26 cellular contexts compared by ENCODE assay signal in the genomic region with DNA sequence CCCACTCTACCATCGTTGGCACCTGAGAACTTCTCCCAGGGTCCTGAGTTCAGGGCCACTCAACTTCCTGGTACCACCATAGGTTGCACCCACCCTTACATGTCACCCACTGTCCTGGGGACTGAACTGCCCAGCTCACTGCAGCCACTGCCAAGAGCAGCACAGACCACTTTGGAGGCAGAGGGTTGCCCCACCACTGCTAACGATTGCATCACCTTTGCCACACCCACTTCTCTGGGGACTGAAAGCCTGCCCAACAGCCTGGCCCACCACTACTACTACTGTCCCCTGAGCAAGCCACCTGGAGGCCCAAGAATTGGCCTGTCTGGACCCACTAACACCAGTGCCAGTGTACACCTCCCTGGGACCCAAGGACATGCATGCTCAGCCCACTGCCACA. TPM values are rescaled to one million over a fixed set of nuclear protein-coding genes. Genes with fewer than 3 reads are reported as not detected.
DNase-seq lines count a peak whose midpoint lies in the region; TF ChIP-seq lines count a peak whose summit lies in the region.
"Had no signal": no experiment of that assay in that cellular context is flagged by ENCODE, and none has a peak within 500 bp of the region (broad histone marks: within the 10 kb centered on the region; RNA-seq: fewer than 3 reads in every experiment).

No MANE protein-coding gene starts in this region.

- no peak overlapping the region for H3K9ac ChIP-seq in endodermal cell (ENCODE audit: extremely low read depth, low read length, poor library complexity, severe bottlenecking)

- TF ChIP-seq CTCF in AG04450 (IDR thresholded peaks at IDR 0.05; ENCODE audit: low read depth, low read length): no peak
- no peak for TF ChIP-seq CTCF in GM10248 (IDR thresholded peaks at IDR 0.05; ENCODE audit: control extremely low read depth, extremely low read depth, low read depth, missing control alignments)
- no peak for TF ChIP-seq CTCF in endodermal cell (conservative IDR thresholded peaks at IDR 0.05)
- no peak for TF ChIP-seq CTCF in OCI-LY7 (conservative IDR thresholded peaks at IDR 0.05; ENCODE audit: low read length)

- 92% methylated on average over 2 of the region's 2 CpGs; no CpG with 5 or more reads in 1 of the 2 experiments for WGBS in endodermal cell (ENCODE audit: insufficient coverage in 1 of 2, insufficient read length in 1 of 2), 2 experiments

- DNase-seq in AG04450 (ENCODE audit: low read depth, low spot score) (no peak), GM10248 (ENCODE audit: extremely low spot score) (peak; percentile 3), NOMO-1 (lab: John Stamatoyannopoulos, UW; ENCODE audit: unreplicated experiment in 2 of 2) (peak; percentile 21 to 27), erythroblast (lab: John Stamatoyannopoulos, UW) (peak; percentile 28 to 49), endodermal cell (no peak), OCI-LY7 (ENCODE audit: low spot score) (no peak)
- DNase-seq in stimulated activated naive CD4-positive, alpha-beta T cell treated with Interleukin-2 at 50 U/mL for 16 hours (lab: John Stamatoyannopoulos, UW): no peak
- DNase-seq: activated CD4-positive, alpha-beta T cell treated with anti-CD3 and anti-CD28 coated beads for 36 hours; activated naive CD4-positive, alpha-beta T cell treated with anti-CD3 and anti-CD28 coated beads for 36 hours; activated T-cell treated with anti-CD3 and anti-CD28 coated beads, Interleukin-2, amount 50 U/mL, for 48 hours; C1 segment of cervical spinal cord; DMS153; HCEC 1CT; hippocampal formation; left colon; mammary epithelial cell; NCI-H1105; NCI-H1930; NCI-H510A treated with DMSO at 0.1 percent for 48 hours; SHP77; substantia nigra; SW 1271 had no signal

- peaks cover 31% of the 10 kb centered on the region for H3K27me3 ChIP-seq in AG04450 (ENCODE audit: control insufficient read depth, insufficient read depth, low read length)
- H3K27me3 ChIP-seq in endodermal cell (ENCODE audit: control insufficient read depth, insufficient read depth, low read length, poor library complexity, severe bottlenecking): peaks cover 5% of the 10 kb centered on the region
- H3K27me3 ChIP-seq: upper lobe of left lung had no signal

- no peaks in the 10 kb centered on the region for H4K20me1 ChIP-seq in OCI-LY7 (ENCODE audit: insufficient read depth, low read length)

- no peaks in the 10 kb centered on the region for H3K79me2 ChIP-seq in OCI-LY7 (ENCODE audit: insufficient read depth, low read depth, low read length)

- H3K36me3 Mint-ChIP-seq in endodermal cell (ENCODE audit: low read depth): no peaks in the 10 kb centered on the region
- H3K36me3 Mint-ChIP-seq: stimulated activated effector memory CD8-positive, alpha-beta T cell treated with anti-CD3 and anti-CD28 coated beads, Interleukin-12 subunit alpha, Interleukin-12 subunit beta, amount 100 ng/mL, for 72 hours had no signal

- H3K27me3 Mint-ChIP-seq in endodermal cell (ENCODE audit: insufficient read depth): peaks cover 19% of the 10 kb centered on the region

- no peak overlapping the region for H3K4me2 ChIP-seq in OCI-LY7 (ENCODE audit: low read length)

- no peak overlapping the region for H3K27ac Mint-ChIP-seq in endodermal cell
- H3K27ac Mint-ChIP-seq: activated CD4-positive, alpha-beta T cell treated with anti-CD3 and anti-CD28 coated beads for 36 hours; activated naive CD4-positive, alpha-beta T cell treated with anti-CD3 and anti-CD28 coated beads for 36 hours; nephron; stimulated activated effector memory CD8-positive, alpha-beta T cell treated with anti-CD3 and anti-CD28 coated beads, Interleukin-12 subunit alpha, Interleukin-12 subunit beta, amount 100 ng/mL, for 72 hours had no signal

- intact Hi-C loops in OCI-LY7 (cut with micrococcal nuclease; ENCODE audit: unreplicated experiment): no loop called here

- H3K27ac ChIP-seq in AG04450 (ENCODE audit: low read depth, low read length) (peak overlapping the region; percentile 11), endodermal cell (ENCODE audit: low read depth, low read length) (no peak overlapping the region), OCI-LY7 (ENCODE audit: low read depth, low read length, poor library complexity, severe bottlenecking) (no peak overlapping the region)
- H3K27ac ChIP-seq: upper lobe of left lung had no signal

- BruUV-seq in OCI-LY7 (replicated peaks; lab: Mats Ljungman, UMichigan): no TSS peak

- no peak overlapping the region for H3K4me3 Mint-ChIP-seq in endodermal cell
- H3K4me3 Mint-ChIP-seq: activated CD4-positive, alpha-beta T cell treated with anti-CD3 and anti-CD28 coated beads for 36 hours; activated naive CD4-positive, alpha-beta T cell treated with anti-CD3 and anti-CD28 coated beads for 36 hours; nephron; stimulated activated effector memory CD8-positive, alpha-beta T cell treated with anti-CD3 and anti-CD28 coated beads, Interleukin-12 subunit alpha, Interleukin-12 subunit beta, amount 100 ng/mL, for 72 hours had no signal

- no peak for TF ChIP-seq POLR2A in erythroblast (IDR thresholded peaks at IDR 0.05; ENCODE audit: low read length)

- POLR2A ChIA-PET in AG04450 (lab: Yijun Ruan, JAX) (no interaction called here), GM10248 (lab: Yijun Ruan, JAX) (no interaction called here), OCI-LY7 (lab: Charles Lee) (interaction anchor here (0.6 kb wide), 1 partner anchor 10 kb away, joined by 3 read pairs; no protein-coding TSS in a partner anchor)

- no peak overlapping the region for H2AFZ ChIP-seq in OCI-LY7 (ENCODE audit: low read length)

- peaks cover 13% of the 10 kb centered on the region for H3K9me3 Mint-ChIP-seq in endodermal cell

- H3K9me3 ChIP-seq in AG04450 (ENCODE audit: control insufficient read depth, insufficient read depth, low read length) (peaks cover 6% of the 10 kb centered on the region; the same call in 1 of the 2 replicates), endodermal cell (ENCODE audit: control insufficient read depth, low read length) (peaks cover 6% of the 10 kb centered on the region), OCI-LY7 (ENCODE audit: low read length) (no peaks in the 10 kb centered on the region)

- no peaks in the 10 kb centered on the region for H3K9me2 ChIP-seq in OCI-LY7 (ENCODE audit: insufficient read depth, low read length)

- CTCF ChIA-PET in AG04450 (lab: Charles Lee) (no interaction called here), GM10248 (lab: Yijun Ruan, JAX) (no interaction called here), OCI-LY7 (lab: Charles Lee; ENCODE audit: unreplicated experiment) (no interaction called here)

- H3K4me1 Mint-ChIP-seq in endodermal cell: peaks cover 14% of the 10 kb centered on the region
- H3K4me1 Mint-ChIP-seq: activated CD4-positive, alpha-beta T cell treated with anti-CD3 and anti-CD28 coated beads for 36 hours; IgD-negative memory B cell; nephron; stimulated activated effector memory CD8-positive, alpha-beta T cell treated with anti-CD3 and anti-CD28 coated beads, Interleukin-12 subunit alpha, Interleukin-12 subunit beta, amount 100 ng/mL, for 72 hours had no signal

- H3K4me1 ChIP-seq in endodermal cell (ENCODE audit: control insufficient read depth, insufficient read depth, low read length) (no peaks in the 10 kb centered on the region), OCI-LY7 (ENCODE audit: insufficient read depth, low read length, poor library complexity, severe bottlenecking) (no peaks in the 10 kb centered on the region)
- H3K4me1 ChIP-seq: upper lobe of left lung had no signal

- H3K36me3 ChIP-seq in endodermal cell (ENCODE audit: control insufficient read depth, insufficient read depth, low read length) (no peaks in the 10 kb centered on the region), OCI-LY7 (ENCODE audit: insufficient read depth, low read length) (no peaks in the 10 kb centered on the region)
- H3K36me3 ChIP-seq: upper lobe of left lung had no signal

- no peak overlapping the region for H3K4me3 ChIP-seq in AG04450 (ENCODE audit: low read depth, low read length)
- H3K4me3 ChIP-seq in endodermal cell (ENCODE audit: low read length): no peak overlapping the region
- no peak overlapping the region for H3K4me3 ChIP-seq in OCI-LY7 (ENCODE audit: low read depth, low read length, poor library complexity, severe bottlenecking)
- H3K4me3 ChIP-seq: upper lobe of left lung had no signal

RNA-seq across cellular contexts. Expression of gene CACNA2D4, which starts 27.6 kb away (rescaled TPM):
- polyA plus RNA-seq in AG04450 (2011; rRNA removed): 0.22 and 0.36 TPM in 2 replicates
- polyA minus RNA-seq in AG04450 (2011; rRNA and poly(A)+ RNA removed): 0.30 and 0.92 TPM in 2 replicates
- total RNA-seq in endodermal cell: 1 to 10 TPM; 4.3 to 5.7 TPM
- polyA plus RNA-seq in endodermal cell (2013, experiment 1 of 2): 0.53 TPM
- 0.29 TPM for polyA plus RNA-seq in endodermal cell (2013, experiment 2 of 2)
- total RNA-seq in OCI-LY7 (2014; rRNA removed; shearing (Covaris generic)): 0.13 TPM in 1 of 2 replicates, not detected in the other
- 0.41 TPM in 1 of 2 replicates, not detected in the other for total RNA-seq in OCI-LY7 (2022)
- polyA plus RNA-seq: mammary epithelial cell had no signal

Comparison
In these comparisons a context has a peak if more than half of its experiments do, and no peak if none do; other contexts are left out.
1. DNase-seq: peak in GM10248 (single experiment), NOMO-1 (2 of 2) and erythroblast (2 of 2); none in AG04450 (single experiment), stimulated activated naive CD4-positive, alpha-beta T cell treated with Interleukin-2 at 50 U/mL for 16 hours (single experiment), endodermal cell (single experiment) and OCI-LY7 (single experiment).